8 cellular contexts compared by ENCODE assay signal in genomic region chr7:7761974-7762769, GRCh38. TPM values are rescaled to one million over a fixed set of nuclear protein-coding genes. Genes with fewer than 3 reads are reported as not detected.
DNase-seq lines count a peak whose midpoint lies in the region; ATAC-seq and TF ChIP-seq lines count a peak whose summit lies in the region.

No MANE protein-coding gene starts in this region.

- H3K36me3 ChIP-seq in CD8-positive, alpha-beta T cell (ENCODE audit: insufficient read depth, low read length) = no peaks in the 10 kb centered on the region
- no peaks in the 10 kb centered on the region for H3K36me3 ChIP-seq in adrenal gland (replicated peaks in 1 of 2)
- H3K36me3 ChIP-seq in tibial nerve = no peaks in the 10 kb centered on the region

- CTCF ChIA-PET in CD8-positive, alpha-beta T cell (lab: Charles Lee) = interaction anchor here (0.6 to 3.1 kb wide), 5 partner anchors 76 to 489 kb away, joined by 3 to 29 read pairs (median 3); no protein-coding TSS in a partner anchor

- H3K4me1 ChIP-seq in CD8-positive, alpha-beta T cell (ENCODE audit: insufficient read depth, low read length) = peaks cover 29% of the 10 kb centered on the region
- H3K4me1 ChIP-seq in adrenal gland (replicated peaks in 1 of 2) = peaks cover 11 to 40% of the 10 kb centered on the region in 2 donors
- H3K4me1 ChIP-seq in tibial nerve = peaks cover 0 to 49% (median 0%) of the 10 kb centered on the region in 4 donors

- WGBS in adrenal gland, 4 donors = 21 to 28% (median 27%) methylated on average over 9 of the region's 9 CpGs
- 6% methylated on average over 9 of the region's 9 CpGs for WGBS in tibial nerve, 2 donors

- H3K4me3 ChIP-seq in CD8-positive, alpha-beta T cell (ENCODE audit: low read depth, low read length) = peak overlapping the region; percentile 52
- H3K4me3 ChIP-seq in adrenal gland (peak overlapping the region in 1 of 4 donors; percentile 42), tibial nerve (peak overlapping the region; percentile 19 to 47 (median 30))

- peak; percentile 80 for ATAC-seq in CD8-positive, alpha-beta T cell
- ATAC-seq in GM19328 (IDR thresholded peaks at IDR 0.05; ENCODE audit: unreplicated experiment) = peak; percentile 65
- ATAC-seq in HG03521 (IDR thresholded peaks at IDR 0.05; ENCODE audit: unreplicated experiment) = peak; percentile 49
- ATAC-seq in HG02840 (IDR thresholded peaks at IDR 0.05; ENCODE audit: low FRiP score, unreplicated experiment) = no peak

- H3K4me3 Mint-ChIP-seq in CD8-positive, alpha-beta T cell = peak overlapping the region; percentile 93

- intact Hi-C loops in CD8-positive, alpha-beta T cell (cut with DNase I, micrococcal nuclease) = loop anchor here (1.0 to 10.0 kb wide), 15 partner anchors 10 to 660 kb away; partner anchors contain the start of genes GLCCI1 (in 1 of the 2) and UMAD1 (in 1 of the 2)
- intact Hi-C loops in adrenal gland (cut with DNase I) = loop anchor here in 1 of 2 donors (2.0 to 10.0 kb wide), 2 partner anchors 83 to 433 kb away; no protein-coding TSS in a partner anchor

- H3K27ac ChIP-seq in CD8-positive, alpha-beta T cell (ENCODE audit: low read depth, low read length) = peak overlapping the region; percentile 52
- H3K27ac ChIP-seq in adrenal gland (peak overlapping the region in 3 of 5 donors; percentile 27 to 61 (median 30)), tibial nerve (peak overlapping the region; percentile 66 to 86 (median 74))

- TF ChIP-seq POLR2A in adrenal gland (IDR thresholded peaks at IDR 0.05) (no peak), tibial nerve (IDR thresholded peaks at IDR 0.05) (no peak)

- peak overlapping the region; percentile 98 for H3K27ac Mint-ChIP-seq in CD8-positive, alpha-beta T cell

- peaks cover 6% of the 10 kb centered on the region for H3K36me3 Mint-ChIP-seq in CD8-positive, alpha-beta T cell

- DNase-seq in CD8-positive, alpha-beta T cell = peak in 3 of 7 experiments; percentile 9 to 51 (median 14)
- DNase-seq in adrenal gland = no peak
- DNase-seq in islet precursor cell = peak; percentile 67
- DNase-seq in tibial nerve (ENCODE audit: low spot score in 2 of 2) = peak in 1 of 2 donors; percentile 9
- no peak for DNase-seq in NCI-H510A treated with DMSO at 0.1 percent for 48 hours (lab: John Stamatoyannopoulos, UW)

- H3K9me3 Mint-ChIP-seq in CD8-positive, alpha-beta T cell = no peaks in the 10 kb centered on the region

- POLR2A ChIA-PET in CD8-positive, alpha-beta T cell (lab: Charles Lee) = interaction anchor here (0.6 kb wide), 1 partner anchor 118 kb away, joined by 3 read pairs; no protein-coding TSS in a partner anchor

- H3K9me3 ChIP-seq in CD8-positive, alpha-beta T cell (ENCODE audit: low read length) = no peaks in the 10 kb centered on the region
- H3K9me3 ChIP-seq in adrenal gland (replicated peaks in 1 of 3) (no peaks in the 10 kb centered on the region), tibial nerve (no peaks in the 10 kb centered on the region)

- TF ChIP-seq CTCF in CD8-positive, alpha-beta T cell (IDR thresholded peaks at IDR 0.05) = no peak
- TF ChIP-seq CTCF in adrenal gland (IDR thresholded peaks at IDR 0.05) (no peak), tibial nerve (IDR thresholded peaks at IDR 0.05) (no peak)

- no peaks in the 10 kb centered on the region for H3K27me3 Mint-ChIP-seq in CD8-positive, alpha-beta T cell (ENCODE audit: low read depth)

- peak in 1 of 2 donors; percentile 25 for TF ChIP-seq EP300 in tibial nerve (IDR thresholded peaks at IDR 0.05)

- no peaks in the 10 kb centered on the region for H3K27me3 ChIP-seq in CD8-positive, alpha-beta T cell (ENCODE audit: insufficient read depth, low read length)
- H3K27me3 ChIP-seq in adrenal gland = no peaks in the 10 kb centered on the region
- H3K27me3 ChIP-seq in tibial nerve = no peaks in the 10 kb centered on the region

- H3K4me1 Mint-ChIP-seq in CD8-positive, alpha-beta T cell (ENCODE audit: low read depth) = peaks cover 46% of the 10 kb centered on the region

RNA-seq across cellular contexts. Expression of gene RPA3, which starts 43.8 kb away (rescaled TPM):
- total RNA-seq in CD8-positive, alpha-beta T cell = 10 to 100 TPM; 28.9 to 32.9 TPM
- total RNA-seq in adrenal gland (10 to 100 TPM; 15.3 to 49.4 (median 32.7) TPM), tibial nerve (10 to 100 TPM; 14.4 to 21.9 (median 19.2) TPM)
- 10 to 100 TPM; 19.6 to 31.4 (median 27.6) TPM for polyA plus RNA-seq in adrenal gland
